ENCODE assay signal across 9 cellular contexts in the genomic region with DNA sequence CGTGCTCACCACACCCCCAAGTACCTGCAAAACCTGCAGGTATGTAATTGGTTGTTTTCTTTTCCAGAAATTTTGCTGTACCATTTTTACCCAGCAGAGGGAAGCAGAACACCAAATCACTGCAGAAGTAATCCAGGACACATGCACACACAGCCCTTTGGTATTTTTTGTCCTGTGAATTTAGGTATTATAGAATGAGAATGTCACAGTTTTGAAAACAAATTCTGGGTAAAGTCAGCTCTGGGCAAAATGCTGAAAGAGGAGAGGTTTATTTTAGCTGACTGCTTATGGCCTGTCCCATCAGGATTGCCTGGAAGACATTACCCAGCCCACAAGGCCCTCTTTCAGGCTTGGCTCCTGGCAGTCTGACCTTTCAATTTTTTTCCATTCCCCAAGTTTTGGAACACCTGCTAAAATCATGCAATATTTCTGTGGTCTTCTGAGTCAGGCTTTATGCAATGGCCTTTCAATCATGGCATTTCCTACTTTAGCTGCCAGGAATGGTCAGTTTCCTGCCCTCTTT. TPM values are rescaled to one million over a fixed set of nuclear protein-coding genes. Genes with fewer than 3 reads are reported as not detected.
DNase-seq lines count a peak whose midpoint lies in the region; ATAC-seq, FAIRE-seq and TF ChIP-seq lines count a peak whose summit lies in the region.
"Had no signal": no experiment of that assay in that cellular context is flagged by ENCODE, and none has a peak within 500 bp of the region (broad histone marks: within the 10 kb centered on the region; RNA-seq: fewer than 3 reads in every experiment).

No MANE protein-coding gene starts in this region.

- WGBS in HepG2 (ENCODE audit: low lambda C conversion rate) = 0% methylated on average over 1 of the region's 1 CpG

- no peak overlapping the region for H3K4me3 ChIP-seq in cardiac fibroblast (replicated peaks in 1 of 2; ENCODE audit: low read depth in 2 of 2, low read length in 2 of 2)
- no peak overlapping the region for H3K4me3 ChIP-seq in HepG2 (replicated peaks in 1 of 3; ENCODE audit: insufficient read depth in 1 of 3, low read depth in 2 of 3, low read length in 3 of 3)
- no peak overlapping the region for H3K4me3 ChIP-seq in upper lobe of right lung

- H3K27me3 ChIP-seq in HepG2 (ENCODE audit: control insufficient read depth in 1 of 2, insufficient read depth in 2 of 2, low read length in 2 of 2) = peaks cover 0 to 4% of the 10 kb centered on the region in 2 experiments; a peak in 1 of 5 replicates
- H3K27me3 ChIP-seq in upper lobe of right lung = peaks cover 3% of the 10 kb centered on the region

- H3K27ac ChIP-seq in HepG2 (ENCODE audit: extremely low read length, insufficient read depth, low read length) (no peak overlapping the region), upper lobe of right lung (no peak overlapping the region)

- H3K9ac ChIP-seq in HepG2 (ENCODE audit: insufficient read depth, low read depth, low read length) = no peak overlapping the region

- DNase-seq in activated CD4-positive, CD25-positive, alpha-beta regulatory T cell treated with anti-CD3 and anti-CD28 coated beads, Interleukin-2, amount 50 U/mL, for 16 hours (ENCODE audit: low read depth, low spot score) = peak; percentile 25
- no peak for DNase-seq in activated CD4-positive, CD25-positive, alpha-beta regulatory T cell (lab: John Stamatoyannopoulos, UW)
- DNase-seq in HUDEP-2 (lab: John Stamatoyannopoulos, UW; ENCODE audit: unreplicated experiment in 76 of 76) (peak in 39 of 76 experiments; percentile 4 to 80 (median 58)), NOMO-1 treated with dmso at 0.1 percent for 144 hours (lab: John Stamatoyannopoulos, UW; ENCODE audit: unreplicated experiment) (peak; percentile 7), cardiac fibroblast (ENCODE audit: low read depth in 2 of 2) (peak; percentile 73 to 83), HepG2 (ENCODE audit: low spot score) (peak; percentile 84), upper lobe of right lung (no peak)

- no peak for TF ChIP-seq POLR2A in HepG2 (IDR thresholded peaks at IDR 0.05; ENCODE audit: insufficient read depth in 1 of 2, low read depth in 2 of 2, low read length in 2 of 2)

- intact Hi-C loops in HepG2 (cut with micrococcal nuclease; ENCODE audit: unreplicated experiment) = loop anchor here (1.0 kb wide), 4 partner anchors 160 to 247 kb away; no protein-coding TSS in a partner anchor
- intact Hi-C loops in upper lobe of right lung (cut with DNase I) = loop anchor here (2.0 to 10.0 kb wide), 2 partner anchors 178 to 246 kb away; no protein-coding TSS in a partner anchor

- H3K9me3 ChIP-seq in HepG2 (ENCODE audit: low read length) = no peaks in the 10 kb centered on the region
- H3K9me3 ChIP-seq in upper lobe of right lung = no peaks in the 10 kb centered on the region

- no peaks in the 10 kb centered on the region for H3K36me3 ChIP-seq in HepG2 (replicated peaks in 1 of 2; ENCODE audit: control insufficient read depth in 1 of 2, insufficient read depth in 2 of 2, low read length in 2 of 2)
- H3K36me3 ChIP-seq in upper lobe of right lung = no peaks in the 10 kb centered on the region

- no peak overlapping the region for H3K4me2 ChIP-seq in HepG2 (ENCODE audit: low read depth, low read length)

- H4K20me1 ChIP-seq in HepG2 (ENCODE audit: insufficient read depth, low read length) = no peaks in the 10 kb centered on the region

- no TSS peak for BruUV-seq in HepG2 (replicated peaks; lab: Mats Ljungman, UMichigan)

- peaks cover 2% of the 10 kb centered on the region for H3K79me2 ChIP-seq in HepG2 (ENCODE audit: insufficient read depth, low read length)

- FAIRE-seq in HepG2 (lab: Jason Lieb, UNC) = peak; percentile 86
- FAIRE-seq: colon had no signal

- peak; percentile 87 for TF ChIP-seq RAD21 in HepG2 (CRISPR knock-in tag; IDR thresholded peaks at IDR 0.05)

- POLR2A ChIA-PET in HepG2 (lab: Yijun Ruan, JAX) = interaction anchor here (1.2 to 4.0 kb wide), 3 partner anchors 173 to 246 kb away, joined by 4 to 16 read pairs (median 5); no protein-coding TSS in a partner anchor

- CTCF ChIA-PET in HepG2 (lab: Yijun Ruan, JAX; ENCODE audit: low intra/inter-chr PET ratio, low total read pairs) = interaction anchor here (1.2 to 5.5 kb wide), 4 partner anchors 9 to 247 kb away, joined by 4 to 79 read pairs (median 14); no protein-coding TSS in a partner anchor

- H2AFZ ChIP-seq in HepG2 (ENCODE audit: low read length) = no peak overlapping the region

- TF ChIP-seq CTCF in cardiac fibroblast (IDR thresholded peaks at IDR 0.05; ENCODE audit: low read depth, low read length) (peak; percentile 78), HepG2 (CRISPR knock-in tag; IDR thresholded peaks at IDR 0.05) (peak; percentile 92), upper lobe of right lung (IDR thresholded peaks at IDR 0.05) (peak; percentile 85)

- H3K4me1 ChIP-seq in HepG2 (ENCODE audit: insufficient read depth, low read length) (peaks cover 51% of the 10 kb centered on the region), upper lobe of right lung (peaks cover 10% of the 10 kb centered on the region)

- TF ChIP-seq EP300 in HepG2 (IDR thresholded peaks at IDR 0.05; ENCODE audit: low read depth in 2 of 2, low read length in 2 of 2) = no peak
- no peak for TF ChIP-seq EP300 in HepG2 (CRISPR knock-in tag; IDR thresholded peaks at IDR 0.05; ENCODE audit: borderline replicate concordance)

- in situ Hi-C loops in HepG2 (cut with HindIII; ENCODE audit: extremely low pct_ligation_motif_present, low pct_unique_long_range_greater_than_20kb) = loop anchor here (5.0 kb wide), 2 partner anchors 181 to 246 kb away; no protein-coding TSS in a partner anchor

- peak; percentile 17 for ATAC-seq in HepG2
- peak; percentile 48 for ATAC-seq in upper lobe of right lung
- ATAC-seq in GM19467 (IDR thresholded peaks at IDR 0.05; ENCODE audit: unreplicated experiment) = no peak

TF ChIP-seq in HepG2, 621 proteins besides CTCF, POLR2A, EP300 and RAD21 (continues in another document):
- 0 out of 2 replicates have a peak, but pooled peaks have one; percentile 54 for TF ChIP-seq ZNF33A (CRISPR knock-in tag; IDR thresholded peaks at IDR 0.05; ENCODE audit: borderline replicate concordance)
- TF ChIP-seq MIXL1 (CRISPR knock-in tag; IDR thresholded peaks at IDR 0.05) = peak; percentile 64
- TF ChIP-seq ZSCAN25 (CRISPR knock-in tag; IDR thresholded peaks at IDR 0.05) = peak; percentile 52; the same call in 1 of the 2 replicates
- peak; percentile 43; the same call in 1 of the 2 replicates for TF ChIP-seq RXRB (CRISPR knock-in tag; IDR thresholded peaks at IDR 0.05; ENCODE audit: borderline replicate concordance)
- TF ChIP-seq SMARCE1 (IDR thresholded peaks at IDR 0.05; ENCODE audit: borderline replicate concordance) = no peak
- no peak for TF ChIP-seq NFRKB (IDR thresholded peaks at IDR 0.05)
- peak; percentile 77; the same call in 1 of the 2 replicates for TF ChIP-seq FOXK1 (CRISPR knock-in tag; IDR thresholded peaks at IDR 0.05; ENCODE audit: borderline replicate concordance, low read depth)

RNA-seq across cellular contexts. Expression of gene EFHC1, which starts 3.5 kb away (rescaled TPM):
- total RNA-seq in HepG2 (2016; rRNA removed; fragmentation: Illumina TruSeq; extraction: Trizol) = 18.6 and 23.4 TPM in 2 replicates
- total RNA-seq in HepG2 (2016; cell fraction: cytosol; rRNA removed; fragmentation: Illumina TruSeq; extraction: Trizol; ENCODE audit: low read depth) = 6.3 TPM in 2 replicates
- total RNA-seq in HepG2 (2016; cell fraction: insoluble cytoplasmic fraction; rRNA removed; fragmentation: Illumina TruSeq; extraction: Trizol) = 20.7 and 23.3 TPM in 2 replicates
- 5.0 and 8.2 TPM in 2 replicates for total RNA-seq in HepG2 (2016; cell fraction: membrane; rRNA removed; fragmentation: Illumina TruSeq; extraction: Trizol)
- 39.5 and 46.3 TPM in 2 replicates for total RNA-seq in HepG2 (2016; cell fraction: nucleus; rRNA removed; fragmentation: Illumina TruSeq; extraction: Trizol)
- 23.5 and 29.5 TPM in 2 replicates for polyA plus RNA-seq in HepG2 (2011; rRNA removed)
- polyA plus RNA-seq in HepG2 (2011; cell fraction: cytosol; rRNA removed) = 5.5 and 9.2 TPM in 2 replicates
- 92.9 and 127 TPM in 2 replicates for polyA plus RNA-seq in HepG2 (2011; cell fraction: nucleus; rRNA removed)
- polyA plus RNA-seq in HepG2 (2012) = 10.2 and 15.7 TPM in 2 replicates
- polyA plus RNA-seq in HepG2 (2016; cell fraction: cytosol; fragmentation: Illumina TruSeq; extraction: Trizol; ENCODE audit: low read depth) = 2.4 and 2.8 TPM in 2 replicates
- 17.1 and 17.6 TPM in 2 replicates for polyA plus RNA-seq in HepG2 (2016; cell fraction: insoluble cytoplasmic fraction; fragmentation: Illumina TruSeq; extraction: Trizol; ENCODE audit: low read depth)
- polyA plus RNA-seq in HepG2 (2016; cell fraction: membrane; fragmentation: Illumina TruSeq; extraction: Trizol; ENCODE audit: low read depth) = 4.6 and 4.7 TPM in 2 replicates
- 53.0 and 69.1 TPM in 2 replicates for polyA plus RNA-seq in HepG2 (2016; cell fraction: nucleus; fragmentation: Illumina TruSeq; extraction: Trizol; ENCODE audit: insufficient read depth, low read depth)
- 14.9 and 26.4 TPM in 2 replicates for polyA minus RNA-seq in HepG2 (2011; rRNA and poly(A)+ RNA removed; ENCODE audit: low replicate concordance)
- 3.9 and 7.9 TPM in 2 replicates for polyA minus RNA-seq in HepG2 (2011; cell fraction: cytosol; rRNA and poly(A)+ RNA removed)
- polyA minus RNA-seq in HepG2 (2011; cell fraction: nucleus; rRNA and poly(A)+ RNA removed) = 42.3 and 42.6 TPM in 2 replicates
- total RNA-seq in upper lobe of right lung = 16.8 TPM

RNA-seq across cellular contexts. Expression of gene PAQR8, which starts 54.7 kb away (rescaled TPM):
- total RNA-seq in HepG2 (2016; rRNA removed; fragmentation: Illumina TruSeq; extraction: Trizol) (26.2 and 37.7 TPM in 2 replicates), upper lobe of right lung (5.8 TPM)
- total RNA-seq in HepG2 (2016; cell fraction: cytosol; rRNA removed; fragmentation: Illumina TruSeq; extraction: Trizol; ENCODE audit: low read depth) = 3.1 and 3.4 TPM in 2 replicates
- 25.3 and 36.5 TPM in 2 replicates for total RNA-seq in HepG2 (2016; cell fraction: insoluble cytoplasmic fraction; rRNA removed; fragmentation: Illumina TruSeq; extraction: Trizol)
- total RNA-seq in HepG2 (2016; cell fraction: membrane; rRNA removed; fragmentation: Illumina TruSeq; extraction: Trizol) = 16.5 TPM in 2 replicates
- total RNA-seq in HepG2 (2016; cell fraction: nucleus; rRNA removed; fragmentation: Illumina TruSeq; extraction: Trizol) = 36.5 and 38.6 TPM in 2 replicates
- polyA plus RNA-seq in HepG2 (2011; rRNA removed) = 36.5 and 50.7 TPM in 2 replicates
- polyA plus RNA-seq in HepG2 (2011; cell fraction: cytosol; rRNA removed) = 33.7 and 46.9 TPM in 2 replicates
- 17.0 and 22.0 TPM in 2 replicates for polyA plus RNA-seq in HepG2 (2011; cell fraction: nucleus; rRNA removed)
- 18.9 and 24.9 TPM in 2 replicates for polyA plus RNA-seq in HepG2 (2012)
- 2.3 and 2.8 TPM in 2 replicates for polyA plus RNA-seq in HepG2 (2016; cell fraction: cytosol; fragmentation: Illumina TruSeq; extraction: Trizol; ENCODE audit: low read depth)
- polyA plus RNA-seq in HepG2 (2016; cell fraction: insoluble cytoplasmic fraction; fragmentation: Illumina TruSeq; extraction: Trizol; ENCODE audit: low read depth) = 23.7 TPM in 2 replicates
- polyA plus RNA-seq in HepG2 (2016; cell fraction: membrane; fragmentation: Illumina TruSeq; extraction: Trizol; ENCODE audit: low read depth) = 8.0 and 8.6 TPM in 2 replicates
- polyA plus RNA-seq in HepG2 (2016; cell fraction: nucleus; fragmentation: Illumina TruSeq; extraction: Trizol; ENCODE audit: insufficient read depth, low read depth) = 41.8 and 43.1 TPM in 2 replicates
- polyA minus RNA-seq in HepG2 (2011; rRNA and poly(A)+ RNA removed; ENCODE audit: low replicate concordance) = 0.87 and 184 TPM in 2 replicates
- polyA minus RNA-seq in HepG2 (2011; cell fraction: cytosol; rRNA and poly(A)+ RNA removed) = 34.4 and 49.4 TPM in 2 replicates
- 30.6 and 38.9 TPM in 2 replicates for polyA minus RNA-seq in HepG2 (2011; cell fraction: nucleus; rRNA and poly(A)+ RNA removed)

Comparison
In these comparisons a context has a peak if more than half of its experiments do, and no peak if none do; other contexts are left out.
1. DNase-seq: peak in activated CD4-positive, CD25-positive, alpha-beta regulatory T cell treated with anti-CD3 and anti-CD28 coated beads, Interleukin-2, amount 50 U/mL, for 16 hours (single experiment), HUDEP-2 (39 of 76), NOMO-1 treated with dmso at 0.1 percent for 144 hours (single experiment), cardiac fibroblast (2 of 2) and HepG2 (single experiment); none in activated CD4-positive, CD25-positive, alpha-beta regulatory T cell (0 of 4) and upper lobe of right lung (single experiment).
2. Peak in every context shown above with its lines, with median percentiles within 50 percentile points of each other: CTCF ChIP-seq.